Comparison of ENCODE assay signal across 8 cellular contexts in the genomic region with DNA sequence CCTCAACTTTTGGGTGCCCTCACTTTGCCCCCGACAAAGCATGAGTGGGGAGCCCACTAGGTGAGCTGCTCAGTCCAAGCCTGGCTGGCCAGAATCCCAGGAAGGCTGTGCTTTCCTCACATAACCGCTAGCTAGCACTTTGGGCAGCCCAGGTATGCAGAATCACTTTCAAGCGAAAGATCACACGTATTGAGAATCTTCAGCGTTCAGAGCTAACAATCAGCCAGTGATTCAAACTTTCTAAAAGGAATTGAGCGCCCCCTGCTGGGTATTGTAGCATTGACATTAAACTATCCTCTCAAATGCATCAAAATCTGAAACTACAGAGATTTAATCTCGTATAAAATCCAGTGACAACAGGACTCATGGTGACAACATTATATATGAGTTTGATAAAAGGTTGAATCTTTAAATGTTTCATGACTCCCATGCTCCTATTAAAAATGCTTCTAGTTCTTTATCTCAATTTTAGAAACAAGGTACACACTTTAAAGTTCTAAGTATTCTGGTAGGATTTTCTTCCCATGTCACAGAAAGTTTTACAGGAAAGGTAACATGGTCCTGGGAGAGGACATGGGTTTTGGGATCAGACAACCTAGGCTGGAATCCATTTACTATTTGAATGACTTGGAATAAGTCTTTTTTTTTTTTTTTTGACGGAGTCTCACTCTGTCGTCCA. TPM values are rescaled to one million over a fixed set of nuclear protein-coding genes. Genes with fewer than 3 reads are reported as not detected.
A peak's percentile ranks its signal among the peaks of the same experiment; 100 is the strongest.
DNase-seq lines count a peak whose midpoint lies in the region; ATAC-seq and TF ChIP-seq lines count a peak whose summit lies in the region.

No MANE protein-coding gene starts in this region.

- H3K27me3 ChIP-seq in Panc1 (ENCODE audit: control insufficient read depth, insufficient read depth, low read length) (no peaks in the 10 kb centered on the region), thoracic aorta (replicated peaks; ENCODE audit: insufficient read depth) (no peaks in the 10 kb centered on the region)

- no TSS peak for BruUV-seq in Panc1 (replicated peaks; lab: Mats Ljungman, UMichigan)

- H3K4me1 ChIP-seq in Panc1 (ENCODE audit: control insufficient read depth, insufficient read depth, low read length) = peaks cover 3% of the 10 kb centered on the region
- peaks cover 0 to 3% of the 10 kb centered on the region in 2 donors for H3K4me1 ChIP-seq in thoracic aorta (ENCODE audit: control insufficient read depth in 1 of 2, low read depth in 2 of 2)

- POLR2A ChIA-PET in Panc1 (lab: Charles Lee) = no interaction called here

- in situ Hi-C loops in Panc1 (cut with HindIII; ENCODE audit: low pct_unique_long_range_greater_than_20kb, low sequenced_read_pairs) = no loop called here

- TF ChIP-seq CTCF in GM10266 (IDR thresholded peaks at IDR 0.05; ENCODE audit: control insufficient read depth, insufficient read depth, low read depth, missing control alignments) = peak; percentile 64
- TF ChIP-seq CTCF in Panc1 (IDR thresholded peaks at IDR 0.05) = peak; percentile 85
- peak; percentile 65 for TF ChIP-seq CTCF in fibroblast of the aortic adventitia (IDR thresholded peaks at IDR 0.05; ENCODE audit: insufficient read depth, low read length)
- peak; percentile 83 for TF ChIP-seq CTCF in thoracic aorta (IDR thresholded peaks at IDR 0.05)

- H3K4me3 ChIP-seq in Panc1 (ENCODE audit: low read depth in 2 of 2, low read length in 2 of 2) (no peak overlapping the region), fibroblast of the aortic adventitia (ENCODE audit: low read depth, low read length) (no peak overlapping the region), thoracic aorta (peak overlapping the region; percentile 39)

- intact Hi-C loops in Panc1 (cut with micrococcal nuclease; ENCODE audit: unreplicated experiment) = loop anchor here (1.0 to 5.0 kb wide), 3 partner anchors 97 to 166 kb away; no protein-coding TSS in a partner anchor

- ATAC-seq in Panc1 = peak; percentile 91
- peak; percentile 77 for ATAC-seq in thoracic aorta (ENCODE audit: insufficient number of reproducible peaks, low FRiP score, low read depth)

- CTCF ChIA-PET in Panc1 (lab: Charles Lee) = interaction anchor here (0.6 to 2.7 kb wide), 5 partner anchors 102 to 166 kb away, joined by 4 to 16 read pairs (median 5); no protein-coding TSS in a partner anchor

- TF ChIP-seq EP300 in Ishikawa (IDR thresholded peaks at IDR 0.05; ENCODE audit: borderline replicate concordance) = no peak

- peak; percentile 33 for DNase-seq in GM10266 (ENCODE audit: extremely low spot score)
- DNase-seq in Panc1 (ENCODE audit: low read depth, low spot score) = no peak
- peak; percentile 42 for DNase-seq in activated T-helper 1 cell treated with Interleukin-2 at 50 U/mL for 16 hours (ENCODE audit: low read depth)
- DNase-seq in fibroblast of the aortic adventitia (ENCODE audit: low read depth) = peak; percentile 89
- DNase-seq in nucleus accumbens (lab: John Stamatoyannopoulos, UW) = peak in 48 of 56 donors; percentile 3 to 94 (median 50)
- DNase-seq in thoracic aorta (ENCODE audit: low spot score) = peak; percentile 49
- no peak for DNase-seq in UCSD-AML1 (lab: John Stamatoyannopoulos, UW; ENCODE audit: unreplicated experiment)

- H3K27ac ChIP-seq in Panc1 (ENCODE audit: low read length) (peak overlapping the region; percentile 72), thoracic aorta (no peak overlapping the region)

- peak; percentile 80 for TF ChIP-seq RAD21 in Ishikawa (IDR thresholded peaks at IDR 0.05; ENCODE audit: low read depth)

- H3K36me3 ChIP-seq in Panc1 (ENCODE audit: control insufficient read depth, insufficient read depth, low read length) = peaks cover 19% of the 10 kb centered on the region
- peaks cover 18% of the 10 kb centered on the region for H3K36me3 ChIP-seq in thoracic aorta

- no peaks in the 10 kb centered on the region for H3K9me3 ChIP-seq in Panc1 (ENCODE audit: control insufficient read depth, insufficient read depth, low read depth, low read length)
- H3K9me3 ChIP-seq in thoracic aorta = no peaks in the 10 kb centered on the region

TF ChIP-seq in Ishikawa, 13 proteins besides CTCF, POLR2A, EP300 and RAD21:
- TF ChIP-seq CEBPB (IDR thresholded peaks at IDR 0.05) (no peak), TAF1 (IDR thresholded peaks at IDR 0.05; ENCODE audit: low read depth) (no peak), CREB1 (IDR thresholded peaks at IDR 0.05; ENCODE audit: low read depth) (no peak), TEAD4 (IDR thresholded peaks at IDR 0.05) (no peak), YY1 (IDR thresholded peaks at IDR 0.05; ENCODE audit: low read depth) (no peak), NFIC (IDR thresholded peaks at IDR 0.05) (no peak), FOXM1 (IDR thresholded peaks at IDR 0.05; ENCODE audit: borderline replicate concordance, low read depth) (no peak), MAX (IDR thresholded peaks at IDR 0.05) (no peak), EGR1 (IDR thresholded peaks at IDR 0.05) (no peak), ZBTB7A (IDR thresholded peaks at IDR 0.05; ENCODE audit: low read depth) (no peak), TCF12 (IDR thresholded peaks at IDR 0.05; ENCODE audit: low read depth) (no peak)
- TF ChIP-seq, protein P1, sequence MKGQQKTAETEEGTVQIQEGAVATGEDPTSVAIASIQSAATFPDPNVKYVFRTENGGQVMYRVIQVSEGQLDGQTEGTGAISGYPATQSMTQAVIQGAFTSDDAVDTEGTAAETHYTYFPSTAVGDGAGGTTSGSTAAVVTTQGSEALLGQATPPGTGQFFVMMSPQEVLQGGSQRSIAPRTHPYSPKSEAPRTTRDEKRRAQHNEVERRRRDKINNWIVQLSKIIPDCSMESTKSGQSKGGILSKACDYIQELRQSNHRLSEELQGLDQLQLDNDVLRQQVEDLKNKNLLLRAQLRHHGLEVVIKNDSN (IDR thresholded peaks at IDR 0.05) = no peak
- TF ChIP-seq, protein P2, sequence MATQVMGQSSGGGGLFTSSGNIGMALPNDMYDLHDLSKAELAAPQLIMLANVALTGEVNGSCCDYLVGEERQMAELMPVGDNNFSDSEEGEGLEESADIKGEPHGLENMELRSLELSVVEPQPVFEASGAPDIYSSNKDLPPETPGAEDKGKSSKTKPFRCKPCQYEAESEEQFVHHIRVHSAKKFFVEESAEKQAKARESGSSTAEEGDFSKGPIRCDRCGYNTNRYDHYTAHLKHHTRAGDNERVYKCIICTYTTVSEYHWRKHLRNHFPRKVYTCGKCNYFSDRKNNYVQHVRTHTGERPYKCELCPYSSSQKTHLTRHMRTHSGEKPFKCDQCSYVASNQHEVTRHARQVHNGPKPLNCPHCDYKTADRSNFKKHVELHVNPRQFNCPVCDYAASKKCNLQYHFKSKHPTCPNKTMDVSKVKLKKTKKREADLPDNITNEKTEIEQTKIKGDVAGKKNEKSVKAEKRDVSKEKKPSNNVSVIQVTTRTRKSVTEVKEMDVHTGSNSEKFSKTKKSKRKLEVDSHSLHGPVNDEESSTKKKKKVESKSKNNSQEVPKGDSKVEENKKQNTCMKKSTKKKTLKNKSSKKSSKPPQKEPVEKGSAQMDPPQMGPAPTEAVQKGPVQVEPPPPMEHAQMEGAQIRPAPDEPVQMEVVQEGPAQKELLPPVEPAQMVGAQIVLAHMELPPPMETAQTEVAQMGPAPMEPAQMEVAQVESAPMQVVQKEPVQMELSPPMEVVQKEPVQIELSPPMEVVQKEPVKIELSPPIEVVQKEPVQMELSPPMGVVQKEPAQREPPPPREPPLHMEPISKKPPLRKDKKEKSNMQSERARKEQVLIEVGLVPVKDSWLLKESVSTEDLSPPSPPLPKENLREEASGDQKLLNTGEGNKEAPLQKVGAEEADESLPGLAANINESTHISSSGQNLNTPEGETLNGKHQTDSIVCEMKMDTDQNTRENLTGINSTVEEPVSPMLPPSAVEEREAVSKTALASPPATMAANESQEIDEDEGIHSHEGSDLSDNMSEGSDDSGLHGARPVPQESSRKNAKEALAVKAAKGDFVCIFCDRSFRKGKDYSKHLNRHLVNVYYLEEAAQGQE (IDR thresholded peaks at IDR 0.05; ENCODE audit: low read depth) = no peak

RNA-seq across cellular contexts. Expression of gene ANAPC13, which starts 11.8 kb away (rescaled TPM):
- total RNA-seq in Panc1 (2021; ENCODE audit: unreplicated experiment) = 68.8 TPM
- 51.3 TPM for polyA plus RNA-seq in Panc1 (2012; ENCODE audit: insufficient read length)
- total RNA-seq in fibroblast of the aortic adventitia (ENCODE audit: low replicate concordance) = 123 and 137 TPM in 2 replicates
- total RNA-seq in thoracic aorta = 10 to 100 TPM; 52.2 to 66.2 TPM

RNA-seq across cellular contexts. Expression of gene CEP63, which starts 11.8 kb away (rescaled TPM):
- 30.5 TPM for total RNA-seq in Panc1 (2021; ENCODE audit: unreplicated experiment)
- 21.3 TPM for polyA plus RNA-seq in Panc1 (2012; ENCODE audit: insufficient read length)
- 19.4 and 28.9 TPM in 2 replicates for total RNA-seq in fibroblast of the aortic adventitia (ENCODE audit: low replicate concordance)
- total RNA-seq in thoracic aorta = 10 to 100 TPM; 20.4 to 28.3 TPM

Comparison
In these comparisons a context has a peak if more than half of its experiments do, and no peak if none do; other contexts are left out.
1. DNase-seq: peak in GM10266 (single experiment), activated T-helper 1 cell treated with Interleukin-2 at 50 U/mL for 16 hours (single experiment), fibroblast of the aortic adventitia (single experiment), nucleus accumbens (48 of 56) and thoracic aorta (single experiment); none in Panc1 (single experiment) and UCSD-AML1 (single experiment).
2. Peak in every context shown above with its lines, with median percentiles within 50 percentile points of each other: CTCF ChIP-seq.